In the genomic region with DNA sequence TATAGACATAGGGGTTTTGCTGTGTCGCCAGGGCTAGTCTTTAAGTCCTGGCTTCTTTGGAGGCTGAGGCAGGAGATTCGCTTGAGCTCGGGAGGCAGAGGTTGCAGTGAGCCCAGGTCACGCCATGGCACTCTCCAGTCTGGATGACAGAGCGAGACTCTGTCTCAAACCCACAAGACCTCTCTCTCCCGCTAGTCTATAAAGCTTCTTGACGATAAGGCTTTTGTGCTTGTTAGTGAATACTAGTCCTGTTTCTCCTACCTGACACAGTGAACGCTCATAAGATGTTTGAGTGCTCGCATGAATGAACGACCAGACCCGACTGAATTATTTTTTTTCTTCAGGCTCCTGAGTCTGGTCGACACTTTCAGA, we compare ENCODE assay signal across 9 cellular contexts. TPM values are rescaled to one million over a fixed set of nuclear protein-coding genes. Genes with fewer than 3 reads are reported as not detected.
DNase-seq lines count a peak whose midpoint lies in the region; ATAC-seq, FAIRE-seq and TF ChIP-seq lines count a peak whose summit lies in the region.
"Had no signal": no experiment of that assay in that cellular context is flagged by ENCODE, and none has a peak within 500 bp of the region (broad histone marks: within the 10 kb centered on the region; RNA-seq: fewer than 3 reads in every experiment).

No MANE protein-coding gene starts in this region.

- WGBS in gastroesophageal sphincter (ENCODE audit: low coverage in 1 of 2), 2 donors, result 5 to 35% methylated on average over 5 to 12 of the region's 12 CpGs
- WGBS in small intestine, 3 donors, result 3 to 4% (median 3%) methylated on average over 12 of the region's 12 CpGs

- no peak for TF ChIP-seq EP300 in gastroesophageal sphincter (IDR thresholded peaks at IDR 0.05)

- peaks cover 34% of the 10 kb centered on the region for H3K4me1 Mint-ChIP-seq in activated CD4-positive, alpha-beta memory T cell treated with anti-CD3 and anti-CD28 coated beads for 36 hours (ENCODE audit: low read depth)

- POLR2A ChIA-PET in activated CD4-positive, alpha-beta memory T cell treated with anti-CD3 and anti-CD28 coated beads for 36 hours (lab: Charles Lee), result interaction anchor here (0.8 to 3.2 kb wide), 15 partner anchors 8 to 260 kb away, joined by 3 to 19 read pairs (median 5); a partner anchor contains a TSS

- TF ChIP-seq CTCF in left ventricle myocardium inferior (IDR thresholded peaks at IDR 0.05; ENCODE audit: borderline replicate concordance) (no peak), gastroesophageal sphincter (IDR thresholded peaks at IDR 0.05) (no peak), GM13977 (IDR thresholded peaks at IDR 0.05; ENCODE audit: extremely low read depth, insufficient read depth, missing control alignments) (no peak)

- peak overlapping the region; percentile 97 for H3K4me3 Mint-ChIP-seq in activated CD4-positive, alpha-beta memory T cell treated with anti-CD3 and anti-CD28 coated beads for 36 hours

- H3K27ac Mint-ChIP-seq in activated CD4-positive, alpha-beta memory T cell treated with anti-CD3 and anti-CD28 coated beads for 36 hours, result peak overlapping the region; percentile 99

- intact Hi-C loops in left ventricle myocardium inferior (cut with micrococcal nuclease) (no loop called here), Right ventricle myocardium inferior (cut with DNase I) (no loop called here)
- intact Hi-C loops in activated CD4-positive, alpha-beta memory T cell treated with anti-CD3 and anti-CD28 coated beads for 36 hours (cut with micrococcal nuclease), result loop anchor here (5.0 kb wide), 2 partner anchors 267 to 623 kb away; a partner anchor contains a TSS

- DNase-seq in left ventricle myocardium inferior (no peak), Right ventricle myocardium inferior (ENCODE audit: missing footprints) (no peak), small intestine (no peak), GM13977 (ENCODE audit: low spot score) (no peak), ACHN (no peak)
- DNase-seq in activated CD4-positive, alpha-beta memory T cell treated with anti-CD3 and anti-CD28 coated beads for 36 hours, result peak; percentile 49

- FAIRE-seq in small intestine (lab: Jason Lieb, UNC), result no peak
- FAIRE-seq: islet of Langerhans had no signal

- H3K4me3 ChIP-seq in left ventricle myocardium inferior (peak overlapping the region; percentile 95), gastroesophageal sphincter (peak overlapping the region; percentile 79 to 97), small intestine (ENCODE audit: low read depth in 1 of 2, low read length in 2 of 2) (peak overlapping the region; percentile 34 to 99)

- H3K36me3 ChIP-seq in left ventricle myocardium inferior, result peaks cover 9% of the 10 kb centered on the region
- peaks cover 0 to 31% of the 10 kb centered on the region in 2 donors for H3K36me3 ChIP-seq in gastroesophageal sphincter
- H3K36me3 ChIP-seq in small intestine (ENCODE audit: control insufficient read depth in 2 of 2, insufficient read depth in 2 of 2, low read length in 2 of 2), result no peaks in the 10 kb centered on the region

- H3K4me1 ChIP-seq in left ventricle myocardium inferior, result peaks cover 33% of the 10 kb centered on the region
- peaks cover 2 to 35% (median 8%) of the 10 kb centered on the region in 3 donors for H3K4me1 ChIP-seq in gastroesophageal sphincter
- H3K4me1 ChIP-seq in small intestine (ENCODE audit: control insufficient read depth in 2 of 2, insufficient read depth in 1 of 2, low read depth in 1 of 2, low read length in 1 of 2), result peaks cover 1 to 2% of the 10 kb centered on the region in 2 donors

- H3K9me3 Mint-ChIP-seq in activated CD4-positive, alpha-beta memory T cell treated with anti-CD3 and anti-CD28 coated beads for 36 hours, result no peaks in the 10 kb centered on the region

- H3K9me3 ChIP-seq in left ventricle myocardium inferior (replicated peaks) (no peaks in the 10 kb centered on the region), gastroesophageal sphincter (no peaks in the 10 kb centered on the region), small intestine (ENCODE audit: control insufficient read depth, low read depth) (no peaks in the 10 kb centered on the region)

- H3K36me3 Mint-ChIP-seq in activated CD4-positive, alpha-beta memory T cell treated with anti-CD3 and anti-CD28 coated beads for 36 hours, result peaks cover 39% of the 10 kb centered on the region

- no peak for ATAC-seq in Right ventricle myocardium inferior
- ATAC-seq in HG03175 (IDR thresholded peaks at IDR 0.05; ENCODE audit: unreplicated experiment), result peak; percentile 14
- no peak for ATAC-seq in gastroesophageal sphincter

- H3K27me3 ChIP-seq in left ventricle myocardium inferior (ENCODE audit: low read depth) (no peaks in the 10 kb centered on the region), gastroesophageal sphincter (no peaks in the 10 kb centered on the region), small intestine (ENCODE audit: control insufficient read depth in 2 of 2, insufficient read depth in 2 of 2, low read length in 2 of 2) (no peaks in the 10 kb centered on the region)

- CTCF ChIA-PET in activated CD4-positive, alpha-beta memory T cell treated with anti-CD3 and anti-CD28 coated beads for 36 hours (lab: Charles Lee), result interaction anchor here (0.7 to 2.0 kb wide), 7 partner anchors 11 to 622 kb away, joined by 3 to 15 read pairs (median 4); a partner anchor contains a TSS

- H3K27ac ChIP-seq in left ventricle myocardium inferior (replicated peaks), result peak overlapping the region; percentile 90
- peak overlapping the region; percentile 69 to 95 (median 92) for H3K27ac ChIP-seq in gastroesophageal sphincter
- H3K27ac ChIP-seq in small intestine (ENCODE audit: low read depth in 1 of 2, low read length in 1 of 2), result peak overlapping the region; percentile 94 to 99

- no peak for TF ChIP-seq POLR2A in gastroesophageal sphincter (IDR thresholded peaks at IDR 0.05)

- in situ Hi-C loops in GM13977 (cut with MboI; ENCODE audit: low pct_unique_long_range_greater_than_20kb, low sequenced_read_pairs, unreplicated experiment) (no loop called here), ACHN (cut with HindIII; ENCODE audit: low pct_ligation_motif_present, low pct_unique_long_range_greater_than_20kb, low sequenced_read_pairs) (no loop called here)

- H3K27me3 Mint-ChIP-seq in activated CD4-positive, alpha-beta memory T cell treated with anti-CD3 and anti-CD28 coated beads for 36 hours, result no peaks in the 10 kb centered on the region

RNA-seq across cellular contexts. Expression of a gene that starts 0.6 kb away (rescaled TPM):
- total RNA-seq in left ventricle myocardium inferior (21.9 TPM), Right ventricle myocardium inferior (19.6 TPM), gastroesophageal sphincter (10 to 100 TPM; 28.1 to 78.6 (median 34.9) TPM)
- 100 to 1,000 TPM; 156 to 158 TPM for total RNA-seq in activated CD4-positive, alpha-beta memory T cell treated with anti-CD3 and anti-CD28 coated beads for 36 hours
- 10 to 100 TPM; 14.1 to 40.5 (median 16.5) TPM for polyA plus RNA-seq in small intestine

RNA-seq across cellular contexts. Expression of a gene that starts 33.2 kb away (rescaled TPM):
- total RNA-seq in left ventricle myocardium inferior (51.2 TPM), Right ventricle myocardium inferior (52.2 TPM), gastroesophageal sphincter (10 to 100 TPM; 33.7 to 65.4 (median 48.8) TPM)
- 10 to 100 TPM; 23.0 to 25.2 TPM for total RNA-seq in activated CD4-positive, alpha-beta memory T cell treated with anti-CD3 and anti-CD28 coated beads for 36 hours
- polyA plus RNA-seq in small intestine, result 10 to 100 TPM; 10.3 to 14.5 (median 12.0) TPM

RNA-seq across cellular contexts. Expression of a gene that starts 54.3 kb away (rescaled TPM):
- total RNA-seq in left ventricle myocardium inferior (20.2 TPM), Right ventricle myocardium inferior (21.5 TPM), gastroesophageal sphincter (10 to 100 TPM; 43.5 to 57.6 (median 50.3) TPM)
- total RNA-seq in activated CD4-positive, alpha-beta memory T cell treated with anti-CD3 and anti-CD28 coated beads for 36 hours, result 10 to 100 TPM; 68.8 to 71.9 TPM
- polyA plus RNA-seq in small intestine, result 10 to 100 TPM; 12.3 to 25.3 (median 18.6) TPM
